In genomic region chr12:100573168-100573498, GRCh38 we compare ENCODE assay signal across 2 cellular contexts.
TF ChIP-seq lines count a peak whose summit lies in the region.

No MANE protein-coding gene starts in this region.

TF ChIP-seq in GM12878, 131 proteins besides CTCF, POLR2A, EP300 and RAD21:
- TF ChIP-seq ZNF687 (IDR thresholded peaks at IDR 0.05) (0 out of 2 replicates have a peak, but pooled peaks have one; percentile 48), MLLT1 (IDR thresholded peaks at IDR 0.05) (0 out of 2 replicates have a peak, but pooled peaks have one; percentile 29), CREB1 (IDR thresholded peaks at IDR 0.05; ENCODE audit: low read depth) (0 out of 2 replicates have a peak, but pooled peaks have one; percentile 1), ZZZ3 (IDR thresholded peaks at IDR 0.05; ENCODE audit: control insufficient read depth, insufficient read length, low read depth) (no peak)

TF ChIP-seq in liver, 16 proteins besides CTCF, POLR2A, EP300 and RAD21 (continued from another document):
- TF ChIP-seq REST (IDR thresholded peaks at IDR 0.05): no peak
- peak; percentile 37 to 58 for TF ChIP-seq RXRA (IDR thresholded peaks at IDR 0.05)
- TF ChIP-seq HNF4G (IDR thresholded peaks at IDR 0.05): no peak
- TF ChIP-seq MAX (IDR thresholded peaks at IDR 0.05): no peak
- peak in 1 of 2 donors; percentile 17 for TF ChIP-seq EGR1 (IDR thresholded peaks at IDR 0.05; ENCODE audit: low read depth in 2 of 2)
